In the genomic region with DNA sequence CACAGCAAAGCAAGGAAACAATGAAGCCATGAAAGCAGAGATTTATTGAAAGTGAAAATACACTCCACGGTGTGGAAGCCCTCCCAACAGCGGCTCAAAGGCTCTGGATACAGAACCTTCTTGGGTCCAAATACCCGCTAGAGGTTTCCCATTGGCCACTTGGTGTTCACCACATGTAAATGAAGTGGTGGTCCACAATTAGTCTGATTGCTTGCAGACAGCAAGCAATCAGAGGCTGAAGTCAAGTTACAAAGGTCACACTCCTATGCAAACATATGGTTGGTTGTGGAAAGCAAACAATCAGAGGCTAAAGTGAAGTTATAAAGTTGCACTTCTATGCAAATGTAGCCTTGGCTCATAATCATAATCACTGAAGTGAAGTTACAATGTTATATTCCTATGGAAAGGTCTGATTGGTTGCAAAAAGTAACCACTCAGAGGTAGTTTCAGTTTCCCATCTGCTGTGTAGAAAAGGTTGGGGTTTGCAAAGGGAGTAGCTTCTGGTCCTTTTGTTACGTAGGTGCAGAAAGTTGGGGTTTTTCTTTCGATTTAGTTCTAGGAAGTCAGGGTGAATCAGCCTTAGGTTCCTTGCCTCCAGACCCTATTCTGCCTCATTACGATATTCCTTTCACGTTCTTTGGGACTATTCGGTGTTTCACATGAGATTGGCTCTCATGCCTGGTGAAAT, we compare ENCODE assay signal across 1 cellular context.
TF ChIP-seq lines count a peak whose summit lies in the region.

No MANE protein-coding gene starts in this region.

TF ChIP-seq in WTC11, 78 proteins besides CTCF, POLR2A, EP300 and RAD21 (continued from another document):
- TF ChIP-seq, protein P1, sequence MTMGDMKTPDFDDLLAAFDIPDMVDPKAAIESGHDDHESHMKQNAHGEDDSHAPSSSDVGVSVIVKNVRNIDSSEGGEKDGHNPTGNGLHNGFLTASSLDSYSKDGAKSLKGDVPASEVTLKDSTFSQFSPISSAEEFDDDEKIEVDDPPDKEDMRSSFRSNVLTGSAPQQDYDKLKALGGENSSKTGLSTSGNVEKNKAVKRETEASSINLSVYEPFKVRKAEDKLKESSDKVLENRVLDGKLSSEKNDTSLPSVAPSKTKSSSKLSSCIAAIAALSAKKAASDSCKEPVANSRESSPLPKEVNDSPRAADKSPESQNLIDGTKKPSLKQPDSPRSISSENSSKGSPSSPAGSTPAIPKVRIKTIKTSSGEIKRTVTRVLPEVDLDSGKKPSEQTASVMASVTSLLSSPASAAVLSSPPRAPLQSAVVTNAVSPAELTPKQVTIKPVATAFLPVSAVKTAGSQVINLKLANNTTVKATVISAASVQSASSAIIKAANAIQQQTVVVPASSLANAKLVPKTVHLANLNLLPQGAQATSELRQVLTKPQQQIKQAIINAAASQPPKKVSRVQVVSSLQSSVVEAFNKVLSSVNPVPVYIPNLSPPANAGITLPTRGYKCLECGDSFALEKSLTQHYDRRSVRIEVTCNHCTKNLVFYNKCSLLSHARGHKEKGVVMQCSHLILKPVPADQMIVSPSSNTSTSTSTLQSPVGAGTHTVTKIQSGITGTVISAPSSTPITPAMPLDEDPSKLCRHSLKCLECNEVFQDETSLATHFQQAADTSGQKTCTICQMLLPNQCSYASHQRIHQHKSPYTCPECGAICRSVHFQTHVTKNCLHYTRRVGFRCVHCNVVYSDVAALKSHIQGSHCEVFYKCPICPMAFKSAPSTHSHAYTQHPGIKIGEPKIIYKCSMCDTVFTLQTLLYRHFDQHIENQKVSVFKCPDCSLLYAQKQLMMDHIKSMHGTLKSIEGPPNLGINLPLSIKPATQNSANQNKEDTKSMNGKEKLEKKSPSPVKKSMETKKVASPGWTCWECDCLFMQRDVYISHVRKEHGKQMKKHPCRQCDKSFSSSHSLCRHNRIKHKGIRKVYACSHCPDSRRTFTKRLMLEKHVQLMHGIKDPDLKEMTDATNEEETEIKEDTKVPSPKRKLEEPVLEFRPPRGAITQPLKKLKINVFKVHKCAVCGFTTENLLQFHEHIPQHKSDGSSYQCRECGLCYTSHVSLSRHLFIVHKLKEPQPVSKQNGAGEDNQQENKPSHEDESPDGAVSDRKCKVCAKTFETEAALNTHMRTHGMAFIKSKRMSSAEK (CRISPR knock-in tag; IDR thresholded peaks at IDR 0.05; ENCODE audit: borderline replicate concordance) = no peak
- no peak for TF ChIP-seq OVOL2 (CRISPR knock-in tag; IDR thresholded peaks at IDR 0.05; ENCODE audit: borderline replicate concordance)
- no peak for TF ChIP-seq ZNF317 (CRISPR knock-in tag; IDR thresholded peaks at IDR 0.05; ENCODE audit: borderline replicate concordance, low read depth)
- no peak for TF ChIP-seq SMAD4 (CRISPR knock-in tag; IDR thresholded peaks at IDR 0.05)
- TF ChIP-seq TCF7 (CRISPR knock-in tag; IDR thresholded peaks at IDR 0.05; ENCODE audit: low read depth) = no peak
- no peak for TF ChIP-seq GABPB1 (CRISPR knock-in tag; IDR thresholded peaks at IDR 0.05)
- TF ChIP-seq, protein P2, sequence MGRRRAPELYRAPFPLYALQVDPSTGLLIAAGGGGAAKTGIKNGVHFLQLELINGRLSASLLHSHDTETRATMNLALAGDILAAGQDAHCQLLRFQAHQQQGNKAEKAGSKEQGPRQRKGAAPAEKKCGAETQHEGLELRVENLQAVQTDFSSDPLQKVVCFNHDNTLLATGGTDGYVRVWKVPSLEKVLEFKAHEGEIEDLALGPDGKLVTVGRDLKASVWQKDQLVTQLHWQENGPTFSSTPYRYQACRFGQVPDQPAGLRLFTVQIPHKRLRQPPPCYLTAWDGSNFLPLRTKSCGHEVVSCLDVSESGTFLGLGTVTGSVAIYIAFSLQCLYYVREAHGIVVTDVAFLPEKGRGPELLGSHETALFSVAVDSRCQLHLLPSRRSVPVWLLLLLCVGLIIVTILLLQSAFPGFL (CRISPR knock-in tag; IDR thresholded peaks at IDR 0.05; ENCODE audit: borderline replicate concordance) = no peak
- no peak for TF ChIP-seq JUN (CRISPR knock-in tag; IDR thresholded peaks at IDR 0.05)
